1 cellular context compared by ENCODE assay signal in genomic region chr11:2691991-2692841, GRCh38.
TF ChIP-seq lines count a peak whose summit lies in the region.

No MANE protein-coding gene starts in this region.

TF ChIP-seq in GM12878, 131 proteins besides CTCF, POLR2A, EP300 and RAD21 (continued from another document):
- TF ChIP-seq USF2 (IDR thresholded peaks at IDR 0.05; ENCODE audit: borderline replicate concordance, low read depth, low read length): no peak
